In the genomic region with DNA sequence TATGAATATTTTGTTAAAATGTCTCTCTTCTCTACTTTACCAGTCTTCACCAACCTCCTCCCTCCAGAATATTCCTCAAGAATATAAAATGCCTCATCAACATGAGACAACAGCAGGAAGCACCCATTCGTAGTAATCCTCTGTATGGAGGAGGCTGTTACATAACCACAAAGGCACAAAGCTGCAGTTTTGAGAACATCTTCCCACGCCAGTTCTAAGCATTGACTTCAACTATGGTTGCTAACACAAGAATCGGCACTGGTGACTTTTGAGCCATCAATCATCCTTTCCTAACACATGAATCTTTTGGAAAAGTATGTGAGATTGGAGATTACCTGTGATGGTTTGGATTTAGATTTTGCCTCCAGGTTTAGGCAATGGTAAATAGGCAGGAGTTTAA, we compare ENCODE assay signal across 1 cellular context.
TF ChIP-seq lines count a peak whose summit lies in the region.

No MANE protein-coding gene starts in this region.

TF ChIP-seq in HepG2, 621 proteins besides CTCF, POLR2A, EP300 and RAD21:
- no peak for TF ChIP-seq FOXA3 (CRISPR knock-in tag; IDR thresholded peaks at IDR 0.05)
- no peak for TF ChIP-seq ZNF331 (CRISPR knock-in tag; IDR thresholded peaks at IDR 0.05)
- TF ChIP-seq, protein P1, sequence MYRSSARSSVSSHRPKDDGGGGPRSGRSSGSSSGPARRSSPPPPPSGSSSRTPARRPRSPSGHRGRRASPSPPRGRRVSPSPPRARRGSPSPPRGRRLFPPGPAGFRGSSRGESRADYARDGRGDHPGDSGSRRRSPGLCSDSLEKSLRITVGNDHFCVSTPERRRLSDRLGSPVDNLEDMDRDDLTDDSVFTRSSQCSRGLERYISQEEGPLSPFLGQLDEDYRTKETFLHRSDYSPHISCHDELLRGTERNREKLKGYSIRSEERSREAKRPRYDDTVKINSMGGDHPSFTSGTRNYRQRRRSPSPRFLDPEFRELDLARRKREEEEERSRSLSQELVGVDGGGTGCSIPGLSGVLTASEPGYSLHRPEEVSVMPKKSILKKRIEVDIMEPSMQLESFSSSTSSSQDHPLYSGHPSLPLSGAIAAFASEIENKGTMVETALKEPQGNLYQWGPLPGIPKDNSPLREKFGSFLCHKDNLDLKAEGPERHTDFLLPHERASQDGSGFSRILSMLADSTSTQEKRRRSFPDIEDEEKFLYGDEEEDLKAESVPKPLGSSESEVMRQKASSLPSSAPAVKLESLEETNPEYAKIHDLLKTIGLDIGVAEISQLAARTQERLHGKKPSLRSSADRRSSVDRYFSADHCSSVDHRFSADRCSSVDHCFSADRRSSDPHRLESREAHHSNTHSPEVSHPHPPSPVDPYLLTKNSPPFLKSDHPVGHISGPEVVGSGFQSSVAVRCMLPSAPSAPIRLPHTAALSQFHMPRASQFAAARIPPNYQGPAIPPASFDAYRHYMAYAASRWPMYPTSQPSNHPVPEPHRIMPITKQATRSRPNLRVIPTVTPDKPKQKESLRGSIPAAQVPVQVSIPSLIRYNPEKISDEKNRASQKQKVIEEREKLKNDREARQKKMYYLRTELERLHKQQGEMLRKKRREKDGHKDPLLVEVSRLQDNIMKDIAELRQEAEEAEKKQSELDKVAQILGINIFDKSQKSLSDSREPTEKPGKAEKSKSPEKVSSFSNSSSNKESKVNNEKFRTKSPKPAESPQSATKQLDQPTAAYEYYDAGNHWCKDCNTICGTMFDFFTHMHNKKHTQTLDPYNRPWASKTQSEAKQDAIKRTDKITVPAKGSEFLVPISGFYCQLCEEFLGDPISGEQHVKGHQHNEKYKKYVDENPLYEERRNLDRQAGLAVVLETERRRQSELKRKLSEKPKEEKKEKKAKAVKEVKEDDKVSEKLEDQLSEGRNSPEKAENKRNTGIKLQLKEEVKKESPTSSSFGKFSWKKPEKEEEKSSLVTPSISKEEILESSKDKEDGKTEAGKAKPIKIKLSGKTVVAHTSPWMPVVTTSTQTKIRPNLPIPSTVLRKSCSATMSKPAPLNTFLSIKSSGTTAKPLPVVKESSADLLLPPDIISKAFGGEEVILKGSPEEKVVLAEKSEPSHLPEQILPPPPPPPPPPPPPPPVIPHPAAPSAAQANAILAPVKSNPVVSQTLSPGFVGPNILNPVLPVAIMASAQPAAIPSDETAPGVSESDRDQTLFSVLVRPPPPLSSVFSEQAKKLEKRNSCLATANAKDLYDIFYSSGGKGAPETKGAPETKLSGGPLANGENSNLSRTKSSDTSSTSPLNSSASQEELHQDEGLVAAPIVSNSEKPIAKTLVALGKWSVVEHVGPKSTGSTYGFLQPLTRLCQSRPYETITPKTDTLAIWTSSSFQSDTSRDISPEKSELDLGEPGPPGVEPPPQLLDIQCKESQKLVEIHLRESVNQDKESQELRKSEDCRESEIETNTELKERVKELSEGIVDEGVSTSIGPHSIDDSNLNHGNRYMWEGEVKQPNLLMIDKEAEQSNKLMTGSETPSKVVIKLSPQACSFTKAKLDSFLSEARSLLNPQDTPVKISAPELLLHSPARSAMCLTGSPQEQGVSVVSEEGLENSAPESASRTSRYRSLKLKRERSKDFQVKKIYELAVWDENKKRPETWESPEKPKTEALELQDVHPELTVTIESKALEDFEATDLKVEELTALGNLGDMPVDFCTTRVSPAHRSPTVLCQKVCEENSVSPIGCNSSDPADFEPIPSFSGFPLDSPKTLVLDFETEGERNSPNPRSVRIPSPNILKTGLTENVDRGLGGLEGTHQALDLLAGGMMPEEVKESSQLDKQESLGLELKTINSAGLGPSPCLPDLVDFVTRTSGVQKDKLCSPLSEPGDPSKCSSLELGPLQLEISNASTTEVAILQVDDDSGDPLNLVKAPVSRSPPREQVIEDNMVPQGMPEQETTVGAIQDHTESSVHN (CRISPR knock-in tag; IDR thresholded peaks at IDR 0.05), result no peak
- no peak for TF ChIP-seq SMC3 (IDR thresholded peaks at IDR 0.05; ENCODE audit: low read length)
- no peak for TF ChIP-seq SKI (IDR thresholded peaks at IDR 0.05; ENCODE audit: partially characterized antibody)
- no peak for TF ChIP-seq ZSCAN25 (CRISPR knock-in tag; IDR thresholded peaks at IDR 0.05)
